In the genomic region with DNA sequence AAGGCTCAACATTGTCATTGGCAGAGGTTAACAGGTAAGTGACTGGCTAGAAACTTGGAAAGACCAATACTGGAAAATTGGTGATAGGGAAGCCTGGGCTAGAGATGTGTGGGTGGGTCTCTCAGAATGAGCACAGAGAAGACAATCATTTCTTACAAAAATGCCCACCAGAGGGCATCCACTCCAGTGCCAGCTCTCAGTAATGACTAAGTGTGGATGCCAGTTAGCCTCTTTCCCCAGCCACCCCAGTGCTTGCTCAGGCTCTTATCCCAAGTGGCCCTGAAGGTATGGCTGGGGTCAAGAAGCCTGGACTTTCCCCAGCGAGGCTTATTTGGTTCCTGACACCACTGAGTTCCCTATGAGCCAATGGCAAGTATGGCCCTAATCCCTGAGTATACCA, we compare ENCODE assay signal across 8 cellular contexts.
DNase-seq lines count a peak whose midpoint lies in the region; ATAC-seq and TF ChIP-seq lines count a peak whose summit lies in the region.

No MANE protein-coding gene starts in this region.

- DNase-seq in AG20443 (ENCODE audit: low spot score) (peak; percentile 22), NCI-H2227 (lab: John Stamatoyannopoulos, UW; ENCODE audit: unreplicated experiment) (peak; percentile 16), foreskin melanocyte (peak; percentile 26), upper lobe of right lung (no peak), SK-N-DZ (ENCODE audit: low spot score) (no peak), ureter (ENCODE audit: low spot score) (no peak)

- ATAC-seq in upper lobe of right lung: peak; percentile 90
- no peak for ATAC-seq in HG03280 (IDR thresholded peaks at IDR 0.05; ENCODE audit: unreplicated experiment)

- no peak overlapping the region for H3K27ac ChIP-seq in upper lobe of right lung

- intact Hi-C loops in upper lobe of right lung (cut with DNase I): no loop called here

- H3K36me3 ChIP-seq in upper lobe of right lung: no peaks in the 10 kb centered on the region

- H3K4me3 ChIP-seq in upper lobe of right lung: no peak overlapping the region

- no peaks in the 10 kb centered on the region for H3K27me3 ChIP-seq in upper lobe of right lung

- no peaks in the 10 kb centered on the region for H3K4me1 ChIP-seq in upper lobe of right lung

- no peaks in the 10 kb centered on the region for H3K9me3 ChIP-seq in upper lobe of right lung

- TF ChIP-seq CTCF in GM12872 (IDR thresholded peaks at IDR 0.05; ENCODE audit: insufficient read depth, low read depth, low read length) (peak; percentile 64), upper lobe of right lung (IDR thresholded peaks at IDR 0.05) (peak; percentile 32)

Comparison
In these comparisons a context has a peak if more than half of its experiments do, and no peak if none do; other contexts are left out.
1. DNase-seq: peak in AG20443 (single experiment), NCI-H2227 (single experiment) and foreskin melanocyte (single experiment); none in upper lobe of right lung (single experiment), SK-N-DZ (single experiment) and ureter (single experiment).